In genomic region chr1:234755449-234755863, GRCh38 we compare ENCODE assay signal across 9 cellular contexts.
DNase-seq lines count a peak whose midpoint lies in the region; ATAC-seq and TF ChIP-seq lines count a peak whose summit lies in the region.
"Had no signal": no experiment of that assay in that cellular context is flagged by ENCODE, and none has a peak within 500 bp of the region (broad histone marks: within the 10 kb centered on the region; RNA-seq: fewer than 3 reads in every experiment).

No MANE protein-coding gene starts in this region.

- TF ChIP-seq CTCF in activated CD8-positive, alpha-beta T cell treated with anti-CD3 and anti-CD28 coated beads for 36 hours (IDR thresholded peaks at IDR 0.05), result no peak
- TF ChIP-seq CTCF in RWPE1 (conservative IDR thresholded peaks at IDR 0.05; ENCODE audit: low read depth), result no peak

- no peak for ATAC-seq in activated CD8-positive, alpha-beta T cell treated with anti-CD3 and anti-CD28 coated beads for 36 hours
- no peak for ATAC-seq in HG02870 (IDR thresholded peaks at IDR 0.05; ENCODE audit: unreplicated experiment)

- POLR2A ChIA-PET in activated CD8-positive, alpha-beta T cell treated with anti-CD3 and anti-CD28 coated beads for 36 hours (lab: Charles Lee), result interaction anchor here (1.7 kb wide), 1 partner anchor 16 kb away, joined by 4 read pairs; no protein-coding TSS in a partner anchor
- POLR2A ChIA-PET in activated CD4-positive, alpha-beta memory T cell treated with anti-CD3 and anti-CD28 coated beads for 36 hours (lab: Charles Lee), result no interaction called here
- POLR2A ChIA-PET in RWPE1 (lab: Yijun Ruan, JAX; ENCODE audit: low non-redundant PET), result no interaction called here

- no peaks in the 10 kb centered on the region for H3K36me3 Mint-ChIP-seq in activated CD8-positive, alpha-beta T cell treated with anti-CD3 and anti-CD28 coated beads for 36 hours (ENCODE audit: low read depth)
- no peaks in the 10 kb centered on the region for H3K36me3 Mint-ChIP-seq in activated CD4-positive, alpha-beta memory T cell treated with anti-CD3 and anti-CD28 coated beads for 36 hours
- H3K36me3 Mint-ChIP-seq: activated naive CD4-positive, alpha-beta T cell treated with anti-CD3 and anti-CD28 coated beads, Interleukin-2, amount 50 U/mL, for 24 hours had no signal

- no peak overlapping the region for H3K27ac ChIP-seq in RWPE1

- intact Hi-C loops in posterior cingulate gyrus (cut with DNase I), result loop anchor here (5.0 kb wide), 1 partner anchor 77 kb away; no protein-coding TSS in a partner anchor
- intact Hi-C loops in activated CD8-positive, alpha-beta T cell treated with anti-CD3 and anti-CD28 coated beads for 36 hours (cut with micrococcal nuclease), result no loop called here
- intact Hi-C loops in activated CD4-positive, alpha-beta memory T cell treated with anti-CD3 and anti-CD28 coated beads for 36 hours (cut with micrococcal nuclease), result no loop called here

- no peaks in the 10 kb centered on the region for H3K27me3 Mint-ChIP-seq in activated CD8-positive, alpha-beta T cell treated with anti-CD3 and anti-CD28 coated beads for 36 hours
- peaks cover 4% of the 10 kb centered on the region for H3K27me3 Mint-ChIP-seq in activated CD4-positive, alpha-beta memory T cell treated with anti-CD3 and anti-CD28 coated beads for 36 hours
- H3K27me3 Mint-ChIP-seq: activated naive CD4-positive, alpha-beta T cell treated with anti-CD3 and anti-CD28 coated beads, Interleukin-2, amount 50 U/mL, for 24 hours had no signal

- CTCF ChIA-PET in activated CD8-positive, alpha-beta T cell treated with anti-CD3 and anti-CD28 coated beads for 36 hours (lab: Charles Lee), result interaction anchor here (1.5 kb wide), 1 partner anchor 19 kb away, joined by 3 read pairs; no protein-coding TSS in a partner anchor
- CTCF ChIA-PET in activated CD4-positive, alpha-beta memory T cell treated with anti-CD3 and anti-CD28 coated beads for 36 hours (lab: Charles Lee), result interaction anchor here (1.1 kb wide), 1 partner anchor 89 kb away, joined by 4 read pairs; no protein-coding TSS in a partner anchor
- CTCF ChIA-PET in RWPE1 (lab: Yijun Ruan, JAX), result interaction anchor here (0.6 to 2.2 kb wide), 3 partner anchors 8 to 328 kb away, joined by 3 to 5 read pairs (median 3); no protein-coding TSS in a partner anchor

- DNase-seq in ELR (ENCODE audit: low read depth) (peak; percentile 86), NCI-H460 (ENCODE audit: extremely low read depth, low read depth) (peak; percentile 51), fibroblast of gingiva (ENCODE audit: low read depth) (peak; percentile 66), posterior cingulate gyrus (peak; percentile 54 to 97 (median 80)), RWPE1 (ENCODE audit: low spot score) (no peak)
- DNase-seq in activated CD8-positive, alpha-beta T cell treated with anti-CD3 and anti-CD28 coated beads for 36 hours, result no peak
- no peak for DNase-seq in activated CD4-positive, alpha-beta memory T cell treated with anti-CD3 and anti-CD28 coated beads for 36 hours

- H3K4me3 Mint-ChIP-seq in activated CD8-positive, alpha-beta T cell treated with anti-CD3 and anti-CD28 coated beads for 36 hours, result no peak overlapping the region
- H3K4me3 Mint-ChIP-seq in activated CD4-positive, alpha-beta memory T cell treated with anti-CD3 and anti-CD28 coated beads for 36 hours, result no peak overlapping the region
- H3K4me3 Mint-ChIP-seq: activated naive CD4-positive, alpha-beta T cell treated with anti-CD3 and anti-CD28 coated beads, Interleukin-2, amount 50 U/mL, for 24 hours had no signal

- no peaks in the 10 kb centered on the region for H3K9me3 Mint-ChIP-seq in activated CD8-positive, alpha-beta T cell treated with anti-CD3 and anti-CD28 coated beads for 36 hours
- H3K9me3 Mint-ChIP-seq in activated CD4-positive, alpha-beta memory T cell treated with anti-CD3 and anti-CD28 coated beads for 36 hours, result no peaks in the 10 kb centered on the region
- H3K9me3 Mint-ChIP-seq: activated naive CD4-positive, alpha-beta T cell treated with anti-CD3 and anti-CD28 coated beads, Interleukin-2, amount 50 U/mL, for 24 hours had no signal

- H3K4me1 Mint-ChIP-seq in activated CD8-positive, alpha-beta T cell treated with anti-CD3 and anti-CD28 coated beads for 36 hours (ENCODE audit: low read depth), result peaks cover 38% of the 10 kb centered on the region
- H3K4me1 Mint-ChIP-seq in activated CD4-positive, alpha-beta memory T cell treated with anti-CD3 and anti-CD28 coated beads for 36 hours (ENCODE audit: low read depth), result peaks cover 22% of the 10 kb centered on the region

- H3K27ac Mint-ChIP-seq in activated CD8-positive, alpha-beta T cell treated with anti-CD3 and anti-CD28 coated beads for 36 hours, result no peak overlapping the region
- H3K27ac Mint-ChIP-seq in activated CD4-positive, alpha-beta memory T cell treated with anti-CD3 and anti-CD28 coated beads for 36 hours, result no peak overlapping the region
- H3K27ac Mint-ChIP-seq: activated naive CD4-positive, alpha-beta T cell treated with anti-CD3 and anti-CD28 coated beads, Interleukin-2, amount 50 U/mL, for 24 hours had no signal

Comparison
In these comparisons a context has a peak if more than half of its experiments do, and no peak if none do; other contexts are left out.
1. DNase-seq: peak in ELR (single experiment), NCI-H460 (single experiment), fibroblast of gingiva (single experiment) and posterior cingulate gyrus (10 of 10); none in activated CD8-positive, alpha-beta T cell treated with anti-CD3 and anti-CD28 coated beads for 36 hours (single experiment), activated CD4-positive, alpha-beta memory T cell treated with anti-CD3 and anti-CD28 coated beads for 36 hours (single experiment) and RWPE1 (single experiment).